20 cellular contexts compared by ENCODE assay signal in the genomic region with DNA sequence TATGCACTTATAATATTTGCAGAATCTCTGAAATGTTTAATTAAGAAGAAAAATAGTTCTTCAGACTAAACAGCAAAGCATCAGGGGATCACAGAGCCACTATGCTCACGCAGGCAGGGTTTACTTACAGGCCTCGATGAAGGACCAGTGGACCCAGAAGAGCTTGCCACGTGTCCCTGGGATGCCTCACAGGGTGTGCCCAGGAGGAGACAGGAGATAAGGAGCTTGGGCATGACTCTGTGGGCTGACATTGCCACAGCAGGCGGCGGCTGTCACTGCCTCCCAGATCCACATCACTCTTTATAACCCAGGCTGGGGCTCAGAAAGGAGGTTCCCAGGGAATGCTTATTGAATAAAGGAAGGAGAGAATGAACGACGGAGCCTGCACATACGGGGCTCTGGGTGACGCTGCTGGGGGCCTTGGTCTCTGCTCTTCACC. TPM values are rescaled to one million over a fixed set of nuclear protein-coding genes. Genes with fewer than 3 reads are reported as not detected.
DNase-seq lines count a peak whose midpoint lies in the region; FAIRE-seq and TF ChIP-seq lines count a peak whose summit lies in the region.
"Had no signal": no experiment of that assay in that cellular context is flagged by ENCODE, and none has a peak within 500 bp of the region (broad histone marks: within the 10 kb centered on the region; RNA-seq: fewer than 3 reads in every experiment).

No MANE protein-coding gene starts in this region.

- no peaks in the 10 kb centered on the region for H3K4me1 Mint-ChIP-seq in type B pancreatic cell (ENCODE audit: unreplicated experiment)
- H3K4me1 Mint-ChIP-seq: central memory CD8-positive, alpha-beta T cell had no signal

- no peaks in the 10 kb centered on the region for H3K27me3 Mint-ChIP-seq in type B pancreatic cell
- H3K27me3 Mint-ChIP-seq: central memory CD8-positive, alpha-beta T cell; stimulated activated naive CD8-positive, alpha-beta T cell treated with anti-CD3 and anti-CD28 coated beads, Interleukin-15, Interleukin-2, amounts not matched to agents 100 ng/mL and 50 ng/mL, for 24 hours had no signal

- H3K27ac ChIP-seq in ascending aorta (peak overlapping the region; percentile 98 to 99), left ventricle myocardium inferior (replicated peaks) (peak overlapping the region; percentile 98), neuronal stem cell (replicated peaks; ENCODE audit: low read length) (no peak overlapping the region)

- intact Hi-C loops in ascending aorta (cut with DNase I) (loop anchor here (2.0 to 10.0 kb wide), 3 partner anchors 46 to 312 kb away; partner anchors contain the start of genes ESYT2 and VIPR2), left ventricle myocardium inferior (cut with micrococcal nuclease) (no loop called here)

- H3K9me3 ChIP-seq in ascending aorta: no peaks in the 10 kb centered on the region
- no peaks in the 10 kb centered on the region for H3K9me3 ChIP-seq in left ventricle myocardium inferior (replicated peaks)
- no peaks in the 10 kb centered on the region for H3K9me3 ChIP-seq in neuronal stem cell (replicated peaks in 1 of 2; ENCODE audit: control insufficient read depth in 2 of 2, insufficient read depth in 1 of 2, low read depth in 1 of 2, low read length in 2 of 2)
- H3K9me3 ChIP-seq: adrenal gland, Caco-2 had no signal

- H3K27ac Mint-ChIP-seq in type B pancreatic cell: no peak overlapping the region
- H3K27ac Mint-ChIP-seq: natural killer cell; stimulated activated naive CD8-positive, alpha-beta T cell treated with anti-CD3 and anti-CD28 coated beads, Interleukin-15, Interleukin-2, amounts not matched to agents 100 ng/mL and 50 ng/mL, for 24 hours had no signal

- FAIRE-seq in HTR-8/SVneo (lab: Jason Lieb, UNC): no peak
- FAIRE-seq: HepG2 had no signal

- H3K14ac ChIP-seq in neuronal stem cell (ENCODE audit: low read length): no peak overlapping the region

- H4K91ac ChIP-seq in neuronal stem cell (ENCODE audit: low read depth, low read length, poor library complexity): no peak overlapping the region

- H3K4me3 ChIP-seq in ascending aorta (no peak overlapping the region), left ventricle myocardium inferior (no peak overlapping the region), neuronal stem cell (ENCODE audit: low read length in 2 of 2) (no peak overlapping the region)
- H3K4me3 ChIP-seq: adrenal gland had no signal

- no peaks in the 10 kb centered on the region for H3K27me3 ChIP-seq in ascending aorta
- H3K27me3 ChIP-seq in left ventricle myocardium inferior (ENCODE audit: low read depth): no peaks in the 10 kb centered on the region
- peaks cover 0 to 7% (median 0%) of the 10 kb centered on the region in 3 experiments for H3K27me3 ChIP-seq in neuronal stem cell (ENCODE audit: control insufficient read depth in 3 of 3, insufficient read depth in 3 of 3, low read depth in 1 of 3, low read length in 3 of 3)
- H3K27me3 ChIP-seq: adrenal gland had no signal

- H2BK12ac ChIP-seq in neuronal stem cell (ENCODE audit: low read length): no peak overlapping the region

- H2BK120ac ChIP-seq in neuronal stem cell (ENCODE audit: low read depth, low read length): no peak overlapping the region

- TF ChIP-seq CTCF in ascending aorta (IDR thresholded peaks at IDR 0.05): no peak
- no peak for TF ChIP-seq CTCF in left ventricle myocardium inferior (IDR thresholded peaks at IDR 0.05; ENCODE audit: borderline replicate concordance)
- TF ChIP-seq CTCF in type B pancreatic cell (conservative IDR thresholded peaks at IDR 0.05): no peak

- H3K36me3 Mint-ChIP-seq in type B pancreatic cell: no peaks in the 10 kb centered on the region
- H3K36me3 Mint-ChIP-seq: natural killer cell had no signal

- H3K4me1 ChIP-seq in ascending aorta (peaks cover 41 to 65% of the 10 kb centered on the region in 2 donors), left ventricle myocardium inferior (peaks cover 54% of the 10 kb centered on the region), neuronal stem cell (ENCODE audit: control insufficient read depth in 2 of 2, insufficient read depth in 1 of 2, low read depth in 1 of 2, low read length in 2 of 2) (peaks cover 0 to 14% of the 10 kb centered on the region in 2 donors)
- H3K4me1 ChIP-seq: adrenal gland, Caco-2 had no signal

- H3K23ac ChIP-seq in neuronal stem cell (ENCODE audit: low read depth, low read length, poor library complexity): peak overlapping the region; percentile 86

- H3K18ac ChIP-seq in neuronal stem cell (ENCODE audit: low read length): peak overlapping the region; percentile 24

- no peak overlapping the region for H3K4ac ChIP-seq in neuronal stem cell (ENCODE audit: low read length)

- DNase-seq in ascending aorta (ENCODE audit: low spot score in 2 of 2): peak in 1 of 2 donors; percentile 85
- DNase-seq in left ventricle myocardium inferior: no peak
- DNase-seq in neuronal stem cell (ENCODE audit: low spot score): no peak
- DNase-seq in type B pancreatic cell (ENCODE audit: extremely low spot score, unreplicated experiment): peak; percentile 39
- no peak for DNase-seq in NCI-H2029 (lab: John Stamatoyannopoulos, UW)
- DNase-seq in HTR-8/SVneo (ENCODE audit: insufficient read length, low spot score): no peak
- no peak for DNase-seq in activated CD4-positive, alpha-beta T cell treated with anti-CD3 and anti-CD28 coated beads, Interleukin-2, amount 50 U/mL, for 1 hour
- DNase-seq: activated effector memory CD4-positive, alpha-beta T cell treated with Interleukin-2 at 50 U/mL for 16 hours; natural killer cell; NCI-H187; NCI-H446 treated with DMSO at 0.1 percent for 48 hours; retina; SHP77; T-helper 2 cell had no signal

- peak overlapping the region; percentile 84 for H2BK5ac ChIP-seq in neuronal stem cell (ENCODE audit: low read length)

- no peak overlapping the region for H4K8ac ChIP-seq in neuronal stem cell (ENCODE audit: low read depth, low read length)

- WGBS in neuronal stem cell (ENCODE audit: extremely low coverage in 2 of 2, insufficient read length in 2 of 2, insufficient replicate concordance in 1 of 2), 2 donors: no CpG with 5 or more reads among the region's 9 CpGs

- no peak overlapping the region for H3K4me2 ChIP-seq in neuronal stem cell (ENCODE audit: insufficient read depth, low read length, poor library complexity, severe bottlenecking)

- H3K9me3 Mint-ChIP-seq in type B pancreatic cell: peaks cover 6% of the 10 kb centered on the region
- H3K9me3 Mint-ChIP-seq: central memory CD8-positive, alpha-beta T cell; natural killer cell; stimulated activated naive CD8-positive, alpha-beta T cell treated with anti-CD3 and anti-CD28 coated beads, Interleukin-15, Interleukin-2, amounts not matched to agents 100 ng/mL and 50 ng/mL, for 24 hours had no signal

- no peak overlapping the region for H2BK15ac ChIP-seq in neuronal stem cell (ENCODE audit: low read length)

- H3K79me1 ChIP-seq in neuronal stem cell (ENCODE audit: low read depth, low read length): no peaks in the 10 kb centered on the region

- H3K36me3 ChIP-seq in ascending aorta (no peaks in the 10 kb centered on the region), left ventricle myocardium inferior (peaks cover 8% of the 10 kb centered on the region), neuronal stem cell (replicated peaks in 1 of 2; ENCODE audit: control insufficient read depth in 2 of 2, insufficient read depth in 2 of 2, low read length in 2 of 2) (no peaks in the 10 kb centered on the region)
- H3K36me3 ChIP-seq: adrenal gland had no signal

- peak overlapping the region; percentile 91 for H2AK5ac ChIP-seq in neuronal stem cell (ENCODE audit: low read depth, low read length)

- peak overlapping the region; percentile 51 for H3K9ac ChIP-seq in neuronal stem cell (ENCODE audit: low read depth, low read length, poor library complexity)

- no peak overlapping the region for H3K4me3 Mint-ChIP-seq in type B pancreatic cell
- H3K4me3 Mint-ChIP-seq: central memory CD8-positive, alpha-beta T cell; natural killer cell; stimulated activated naive CD8-positive, alpha-beta T cell treated with anti-CD3 and anti-CD28 coated beads, Interleukin-15, Interleukin-2, amounts not matched to agents 100 ng/mL and 50 ng/mL, for 24 hours had no signal

- H2AFZ ChIP-seq in neuronal stem cell (ENCODE audit: low read length): no peak overlapping the region

RNA-seq across cellular contexts. Expression of gene VIPR2, which starts 45.4 kb away (rescaled TPM):
- total RNA-seq in ascending aorta: 17.8 TPM
- 17.5 TPM for total RNA-seq in left ventricle myocardium inferior
- 2.8 TPM for polyA plus RNA-seq in neuronal stem cell (2013, experiment 1 of 2)
- 2.6 TPM for polyA plus RNA-seq in neuronal stem cell (2013, experiment 2 of 2)
- 0.12 and 0.31 TPM in 2 replicates for total RNA-seq in type B pancreatic cell (ENCODE audit: low replicate concordance)
- total RNA-seq: Caco-2, fibroblast of villous mesenchyme, HepG2 had no signal
- polyA plus RNA-seq: HepG2 had no signal

Comparison
In these comparisons a context has a peak if more than half of its experiments do, and no peak if none do; other contexts are left out.
1. RNA of gene VIPR2, which starts 45.4 kb away (total RNA-seq): 17.8 TPM in ascending aorta (single experiment) and 17.5 TPM in left ventricle myocardium inferior (single experiment); 0.12 to 0.31 TPM in type B pancreatic cell; every median in the first group is over 10 times any median in the second.